Comparison of ENCODE assay signal across 12 cellular contexts in the genomic region with DNA sequence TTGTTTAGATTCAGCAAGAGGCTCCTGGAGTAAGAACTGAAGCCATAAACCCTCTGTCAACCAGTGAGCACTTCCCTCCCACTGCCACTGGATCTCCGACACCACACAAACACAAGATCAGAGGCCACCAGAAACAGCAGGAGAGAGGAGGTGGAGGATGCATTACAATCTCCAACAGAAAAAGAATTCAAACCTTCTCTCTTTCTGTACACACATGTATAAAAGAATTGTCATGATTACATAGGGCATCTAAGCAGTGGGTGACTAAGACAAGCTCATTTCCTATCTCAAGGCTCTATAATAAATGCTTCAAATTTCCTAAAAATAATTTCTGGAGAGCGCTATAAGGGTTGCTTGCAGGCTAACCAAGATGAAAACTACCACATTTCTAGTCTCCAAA. TPM values are rescaled to one million over a fixed set of nuclear protein-coding genes. Genes with fewer than 3 reads are reported as not detected.
DNase-seq lines count a peak whose midpoint lies in the region; ATAC-seq and TF ChIP-seq lines count a peak whose summit lies in the region.
"Had no signal": no experiment of that assay in that cellular context is flagged by ENCODE, and none has a peak within 500 bp of the region (broad histone marks: within the 10 kb centered on the region; RNA-seq: fewer than 3 reads in every experiment).

No MANE protein-coding gene starts in this region.

- H3K27me3 ChIP-seq in Caco-2 (replicated peaks; ENCODE audit: control insufficient read depth, insufficient read depth, low read length) (no peaks in the 10 kb centered on the region), prostate gland (replicated peaks; ENCODE audit: insufficient read depth) (no peaks in the 10 kb centered on the region), ovary (no peaks in the 10 kb centered on the region)

- H3K4me1 Mint-ChIP-seq in Caco-2 (ENCODE audit: low read depth, unreplicated experiment): peaks cover 52% of the 10 kb centered on the region
- H3K4me1 Mint-ChIP-seq: activated CD4-positive, alpha-beta memory T cell treated with anti-CD3 and anti-CD28 coated beads, Interleukin-2, amount 10 ng/mL, durations not matched to agents 7 days and 5 days; B cell had no signal

- no peak for TF ChIP-seq EP300 in ovary (IDR thresholded peaks at IDR 0.05)

- no TSS peak for BruUV-seq in Caco-2 (replicated peaks; lab: Mats Ljungman, UMichigan)

- no peak for ATAC-seq in mucosa of descending colon

- H3K27ac ChIP-seq in RWPE1: peak overlapping the region; percentile 91
- H3K27ac ChIP-seq in prostate gland: peak overlapping the region; percentile 54 to 65
- H3K27ac ChIP-seq in ovary: no peak overlapping the region
- H3K27ac ChIP-seq in substantia nigra (ENCODE audit: low read depth, low read length, poor library complexity, severe bottlenecking): no peak overlapping the region

- H3K27ac Mint-ChIP-seq in Caco-2 (ENCODE audit: unreplicated experiment): peak overlapping the region; percentile 86
- H3K27ac Mint-ChIP-seq: activated CD4-positive, alpha-beta memory T cell treated with anti-CD3 and anti-CD28 coated beads, Interleukin-2, amount 10 ng/mL, durations not matched to agents 7 days and 5 days; activated naive CD4-positive, alpha-beta T cell treated with anti-CD3 and anti-CD28 coated beads, Interleukin-2, amount 50 U/mL, for 24 hours; B cell; endodermal cell had no signal

- H3K9me3 ChIP-seq in Caco-2 (no peaks in the 10 kb centered on the region; the same call in 1 of the 2 replicates), prostate gland (no peaks in the 10 kb centered on the region), ovary (no peaks in the 10 kb centered on the region), mucosa of descending colon (no peaks in the 10 kb centered on the region)

- intact Hi-C loops in Caco-2 (cut with micrococcal nuclease; ENCODE audit: unreplicated experiment) (loop anchor here (2.0 kb wide), 1 partner anchor 27 kb away; a partner anchor contains a TSS), prostate gland (cut with DNase I) (loop anchor here (5.0 kb wide), 1 partner anchor 47 kb away; no protein-coding TSS in a partner anchor), ovary (cut with DNase I) (no loop called here), mucosa of descending colon (cut with DNase I, micrococcal nuclease) (no loop called here)

- TF ChIP-seq POLR2A in prostate gland (IDR thresholded peaks at IDR 0.05) (no peak), ovary (IDR thresholded peaks at IDR 0.05) (no peak)

- CTCF ChIA-PET in Caco-2 (lab: Charles Lee): no interaction called here
- CTCF ChIA-PET in RWPE1 (lab: Yijun Ruan, JAX): interaction anchor here (0.5 to 0.6 kb wide), 2 partner anchors 12 to 1599 kb away, joined by 3 to 6 read pairs; no protein-coding TSS in a partner anchor

- no peak for TF ChIP-seq CTCF in Caco-2 (IDR thresholded peaks at IDR 0.05; ENCODE audit: insufficient read depth in 1 of 2, low read depth in 1 of 2, low read length in 1 of 2, severe bottlenecking in 1 of 2, unreplicated experiment in 1 of 2)
- no peak for TF ChIP-seq CTCF in RWPE1 (conservative IDR thresholded peaks at IDR 0.05; ENCODE audit: low read depth)
- TF ChIP-seq CTCF in prostate gland (IDR thresholded peaks at IDR 0.05): no peak
- no peak for TF ChIP-seq CTCF in ovary (IDR thresholded peaks at IDR 0.05)
- no peak for TF ChIP-seq CTCF in mucosa of descending colon (IDR thresholded peaks at IDR 0.05)

- H3K4me1 ChIP-seq in Caco-2 (peaks cover 73% of the 10 kb centered on the region), prostate gland (replicated peaks) (peaks cover 22% of the 10 kb centered on the region), ovary (ENCODE audit: insufficient read depth) (peaks cover 18% of the 10 kb centered on the region), mucosa of descending colon (ENCODE audit: low read depth) (peaks cover 29% of the 10 kb centered on the region)

- H3K36me3 ChIP-seq in Caco-2 (ENCODE audit: control insufficient read depth, insufficient read depth, low read length): no peaks in the 10 kb centered on the region
- no peaks in the 10 kb centered on the region for H3K36me3 ChIP-seq in prostate gland
- no peaks in the 10 kb centered on the region for H3K36me3 ChIP-seq in ovary
- no peaks in the 10 kb centered on the region for H3K36me3 ChIP-seq in mucosa of descending colon (ENCODE audit: low read depth)

- H3K4me3 ChIP-seq in Caco-2 (ENCODE audit: low read depth, low read length) (no peak overlapping the region), prostate gland (no peak overlapping the region), ovary (no peak overlapping the region), mucosa of descending colon (no peak overlapping the region)

- POLR2A ChIA-PET in Caco-2 (lab: Charles Lee): no interaction called here
- POLR2A ChIA-PET in RWPE1 (lab: Yijun Ruan, JAX; ENCODE audit: low non-redundant PET): interaction anchor here (0.6 to 1.2 kb wide), 2 partner anchors 26 to 120 kb away, joined by 3 to 4 read pairs; no protein-coding TSS in a partner anchor

- H3K36me3 Mint-ChIP-seq in Caco-2 (ENCODE audit: insufficient read depth, unreplicated experiment): no peaks in the 10 kb centered on the region
- H3K36me3 Mint-ChIP-seq: activated naive CD4-positive, alpha-beta T cell treated with anti-CD3 and anti-CD28 coated beads, Interleukin-2, amount 50 U/mL, for 24 hours had no signal

- no peak for DNase-seq in Caco-2
- no peak for DNase-seq in RWPE1 (ENCODE audit: low spot score)
- DNase-seq in fibroblast of gingiva (ENCODE audit: low read depth): peak; percentile 24
- DNase-seq in prostate gland (ENCODE audit: low spot score): no peak
- no peak for DNase-seq in ovary
- DNase-seq in mucosa of descending colon: no peak
- DNase-seq in substantia nigra (lab: John Stamatoyannopoulos, UW): no peak
- no peak for DNase-seq in SIG-M5 treated with dmso at 0.1 percent for 504 hours (lab: John Stamatoyannopoulos, UW; ENCODE audit: unreplicated experiment)
- DNase-seq: activated CD4-positive, alpha-beta memory T cell treated with anti-CD3 and anti-CD28 coated beads, Interleukin-2, amount 10 ng/mL, durations not matched to agents 7 days and 5 days; endodermal cell had no signal

- no peak overlapping the region for H3K4me3 Mint-ChIP-seq in Caco-2 (ENCODE audit: unreplicated experiment)
- H3K4me3 Mint-ChIP-seq: activated CD4-positive, alpha-beta memory T cell treated with anti-CD3 and anti-CD28 coated beads, Interleukin-2, amount 10 ng/mL, durations not matched to agents 7 days and 5 days; activated naive CD4-positive, alpha-beta T cell treated with anti-CD3 and anti-CD28 coated beads, Interleukin-2, amount 50 U/mL, for 24 hours; B cell; endodermal cell had no signal

- WGBS in prostate gland: 79% methylated on average over 2 of the region's 2 CpGs
- 63 to 87% (median 72%) methylated on average over 2 of the region's 2 CpGs for WGBS in ovary, 3 donors

- no peaks in the 10 kb centered on the region for H3K27me3 Mint-ChIP-seq in Caco-2 (ENCODE audit: insufficient read depth, unreplicated experiment)
- H3K27me3 Mint-ChIP-seq: activated naive CD4-positive, alpha-beta T cell treated with anti-CD3 and anti-CD28 coated beads, Interleukin-2, amount 50 U/mL, for 24 hours had no signal

- no peaks in the 10 kb centered on the region for H3K9me3 Mint-ChIP-seq in Caco-2 (ENCODE audit: unreplicated experiment)
- H3K9me3 Mint-ChIP-seq: activated CD4-positive, alpha-beta memory T cell treated with anti-CD3 and anti-CD28 coated beads, Interleukin-2, amount 10 ng/mL, durations not matched to agents 7 days and 5 days; activated naive CD4-positive, alpha-beta T cell treated with anti-CD3 and anti-CD28 coated beads, Interleukin-2, amount 50 U/mL, for 24 hours; endodermal cell had no signal

RNA-seq across cellular contexts. Expression of a gene that starts 27.1 kb away (rescaled TPM):
- 29.3 and 29.5 TPM in 2 replicates for total RNA-seq in Caco-2 (2022)
- 100 to 1,000 TPM in 1 of 2 donors, 10 to 100 TPM in 1; 86.1 to 149 TPM for total RNA-seq in prostate gland
- total RNA-seq in ovary: 10 to 100 TPM; 14.3 to 44.6 (median 15.8) TPM
- 10 to 100 TPM; 10.8 to 10.9 TPM for polyA plus RNA-seq in ovary
- total RNA-seq in mucosa of descending colon: 10 to 100 TPM; 14.4 to 28.8 (median 17.7) TPM

Comparison
In these comparisons a context has a peak if more than half of its experiments do, and no peak if none do; other contexts are left out.
1. H3K27ac ChIP-seq: peak in RWPE1 (single experiment) and prostate gland (2 of 2); none in ovary (0 of 2) and substantia nigra (single experiment).
2. intact Hi-C loops: an anchor here in Caco-2 (2.0 kb wide) and prostate gland (5.0 kb wide); none called in ovary and mucosa of descending colon.